In genomic region chr3:161057518-161057917, GRCh38 we compare ENCODE assay signal across 35 cellular contexts.
"Had no signal": no experiment of that assay in that cellular context is flagged by ENCODE, and none has a peak within 500 bp of the region (broad histone marks: within the 10 kb centered on the region; RNA-seq: fewer than 3 reads in every experiment).

No MANE protein-coding gene starts in this region.

- H3K4me1 Mint-ChIP-seq: activated CD4-positive, alpha-beta T cell treated with anti-CD3 and anti-CD28 coated beads, Interleukin-2, amount 10 ng/mL, durations not matched to agents 24 days and 14 days; activated T-helper 17 cell treated with anti-CD3 and anti-CD28 coated beads, Interleukin-2, amount 50 U/mL, for 72 hours had no signal

- H3K4me3 ChIP-seq: adrenal gland, body of pancreas, breast epithelium had no signal

- H3K27me3 ChIP-seq: adrenal gland, body of pancreas, brain microvascular endothelial cell, breast epithelium had no signal

- DNase-seq: activated B cell treated with CpG ODN at 0.5 μM for 24 hours; activated CD4-positive, alpha-beta memory T cell treated with anti-CD3 and anti-CD28 coated beads for 36 hours; activated CD4-positive, alpha-beta T cell treated with anti-CD3 and anti-CD28 coated beads for 4 hours; activated CD4-positive, alpha-beta T cell treated with anti-CD3 and anti-CD28 coated beads, Interleukin-2, amount 10 ng/mL, durations not matched to agents 24 days and 14 days; activated CD4-positive, alpha-beta T cell treated with anti-CD3 and anti-CD28 coated beads, Interleukin-2, amount 50 U/mL, for 1 hour; activated CD4-positive, alpha-beta T cell treated with anti-CD3 and anti-CD28 coated beads, Interleukin-2, amount 50 U/mL, for 4 hours; activated CD4-positive, CD25-positive, alpha-beta regulatory T cell treated with anti-CD3 and anti-CD28 coated beads, Interleukin-2, amount 50 U/mL, for 72 hours; activated CD8-positive, alpha-beta memory T cell treated with anti-CD3 and anti-CD28 coated beads, Interleukin-2, amount 50 U/mL, for 4 hours; activated CD8-positive, alpha-beta T cell treated with anti-CD3 and anti-CD28 coated beads for 36 hours; activated effector memory CD4-positive, alpha-beta T cell treated with anti-CD3 and anti-CD28 coated beads, Interleukin-2, amount 50 U/mL, for 16 hours; activated gamma-delta T cell treated with Interleukin-2 at 50 U/mL for 16 hours; activated naive CD4-positive, alpha-beta T cell; activated naive CD4-positive, alpha-beta T cell treated with anti-CD3 and anti-CD28 coated beads for 36 hours; activated naive CD4-positive, alpha-beta T cell treated with anti-CD3 and anti-CD28 coated beads, Interleukin-2, amount 50 U/mL, for 16 hours; activated naive CD8-positive, alpha-beta T cell treated with anti-CD3 and anti-CD28 coated beads for 36 hours; activated T-cell treated with anti-CD3 and anti-CD28 coated beads for 4 hours; activated T-cell treated with anti-CD3 and anti-CD28 coated beads, Interleukin-2, amount 50 U/mL, for 1 hour; activated T-cell treated with anti-CD3 and anti-CD28 coated beads, Interleukin-2, amount 50 U/mL, for 4 hours; activated T-cell treated with anti-CD3 and anti-CD28 coated beads, Interleukin-2, amount 50 U/mL, for 72 hours; adrenal gland; amniotic stem cell; aorta; body of pancreas; brain microvascular endothelial cell; central memory CD4-positive, alpha-beta T cell; T-helper 1 cell; T-helper 2 cell; T-helper 9 cell had no signal

- H3K9me3 Mint-ChIP-seq: activated B cell treated with CpG ODN at 0.5 μM for 24 hours; activated CD4-positive, alpha-beta memory T cell treated with anti-CD3 and anti-CD28 coated beads for 36 hours; activated CD8-positive, alpha-beta T cell treated with anti-CD3 and anti-CD28 coated beads for 36 hours; activated naive CD4-positive, alpha-beta T cell treated with anti-CD3 and anti-CD28 coated beads for 36 hours; activated naive CD4-positive, alpha-beta T cell treated with anti-CD3 and anti-CD28 coated beads, Interleukin-2, amount 50 U/mL, for 72 hours; activated naive CD8-positive, alpha-beta T cell treated with anti-CD3 and anti-CD28 coated beads for 36 hours; activated T-cell treated with anti-CD3 and anti-CD28 coated beads, Interleukin-2, amount 50 U/mL, for 4 hours; activated T-cell treated with anti-CD3 and anti-CD28 coated beads, Interleukin-2, amount 50 U/mL, for 72 hours; activated T-helper 1 cell treated with anti-CD3 and anti-CD28 coated beads, Interleukin-12 subunit alpha, Interleukin-12 subunit beta, Interleukin-2, Interleukin-4 antibody, amounts not matched to agents 30 ng/mL and 10 ng/mL and 1 ng/mL, durations not matched to agents 14 hours and 24 hours and 36 hours; activated T-helper 17 cell treated with anti-CD3 and anti-CD28 coated beads, Interleukin-2, amount 50 U/mL, for 72 hours; T-helper 1 cell treated with Interleukin-12 subunit alpha and Interleukin-12 subunit beta and Interleukin-4 antibody, amounts not matched to agents 30 μg/mL and 1 μg/mL, for 36 hours; T-helper 2 cell treated with Interferon-gamma antibody and Interleukin-4, amounts not matched to agents 5 μg/mL and 100 μg/mL, for 36 hours had no signal

- H3K27ac ChIP-seq: adrenal gland, body of pancreas, brain microvascular endothelial cell, breast epithelium, VCaP had no signal

- H3K4me3 Mint-ChIP-seq: activated B cell treated with CpG ODN at 0.5 μM for 24 hours; activated CD4-positive, alpha-beta memory T cell treated with anti-CD3 and anti-CD28 coated beads for 36 hours; activated CD4-positive, alpha-beta T cell treated with anti-CD3 and anti-CD28 coated beads, Interleukin-2, amount 10 ng/mL, durations not matched to agents 24 days and 14 days; activated CD8-positive, alpha-beta T cell treated with anti-CD3 and anti-CD28 coated beads for 36 hours; activated naive CD4-positive, alpha-beta T cell treated with anti-CD3 and anti-CD28 coated beads for 36 hours; activated naive CD8-positive, alpha-beta T cell treated with anti-CD3 and anti-CD28 coated beads for 36 hours; activated T-cell treated with anti-CD3 and anti-CD28 coated beads, Interleukin-2, amount 50 U/mL, for 4 hours; activated T-cell treated with anti-CD3 and anti-CD28 coated beads, Interleukin-2, amount 50 U/mL, for 72 hours; activated T-helper 1 cell treated with anti-CD3 and anti-CD28 coated beads, Interleukin-12 subunit alpha, Interleukin-12 subunit beta, Interleukin-2, Interleukin-4 antibody, amounts not matched to agents 30 ng/mL and 10 ng/mL and 1 ng/mL, durations not matched to agents 14 hours and 24 hours and 36 hours; activated T-helper 17 cell treated with anti-CD3 and anti-CD28 coated beads, Interleukin-2, amount 50 U/mL, for 72 hours; T-helper 1 cell treated with Interleukin-12 subunit alpha and Interleukin-12 subunit beta and Interleukin-4 antibody, amounts not matched to agents 30 μg/mL and 1 μg/mL, for 36 hours; T-helper 2 cell treated with Interferon-gamma antibody and Interleukin-4, amounts not matched to agents 5 μg/mL and 100 μg/mL, for 36 hours had no signal

- H3K36me3 ChIP-seq: adrenal gland, brain microvascular endothelial cell, breast epithelium had no signal

- ATAC-seq: activated CD8-positive, alpha-beta T cell treated with anti-CD3 and anti-CD28 coated beads for 36 hours; activated naive CD4-positive, alpha-beta T cell treated with anti-CD3 and anti-CD28 coated beads, Interleukin-2, amount 50 U/mL, for 72 hours; activated T-cell treated with anti-CD3 and anti-CD28 coated beads, Interleukin-2, amount 50 U/mL, for 4 hours; activated T-cell treated with anti-CD3 and anti-CD28 coated beads, Interleukin-2, amount 50 U/mL, for 72 hours; activated T-helper 17 cell treated with anti-CD3 and anti-CD28 coated beads, Interleukin-2, amount 50 U/mL, for 72 hours; body of pancreas had no signal

- H3K27me3 Mint-ChIP-seq: activated B cell treated with CpG ODN at 0.5 μM for 24 hours; activated CD4-positive, alpha-beta memory T cell treated with anti-CD3 and anti-CD28 coated beads for 36 hours; activated CD8-positive, alpha-beta T cell treated with anti-CD3 and anti-CD28 coated beads for 36 hours; activated naive CD8-positive, alpha-beta T cell treated with anti-CD3 and anti-CD28 coated beads for 36 hours; activated T-helper 17 cell treated with anti-CD3 and anti-CD28 coated beads, Interleukin-2, amount 50 U/mL, for 72 hours had no signal

- H3K36me3 Mint-ChIP-seq: activated CD4-positive, alpha-beta memory T cell treated with anti-CD3 and anti-CD28 coated beads for 36 hours; activated naive CD4-positive, alpha-beta T cell treated with anti-CD3 and anti-CD28 coated beads, Interleukin-2, amount 50 U/mL, for 72 hours; activated naive CD8-positive, alpha-beta T cell treated with anti-CD3 and anti-CD28 coated beads for 36 hours had no signal

- H3K27ac Mint-ChIP-seq: activated B cell treated with CpG ODN at 0.5 μM for 24 hours; activated CD4-positive, alpha-beta memory T cell treated with anti-CD3 and anti-CD28 coated beads for 36 hours; activated CD4-positive, alpha-beta T cell treated with anti-CD3 and anti-CD28 coated beads, Interleukin-2, amount 10 ng/mL, durations not matched to agents 24 days and 14 days; activated CD8-positive, alpha-beta T cell treated with anti-CD3 and anti-CD28 coated beads for 36 hours; activated naive CD4-positive, alpha-beta T cell treated with anti-CD3 and anti-CD28 coated beads for 36 hours; activated naive CD4-positive, alpha-beta T cell treated with anti-CD3 and anti-CD28 coated beads, Interleukin-2, amount 50 U/mL, for 72 hours; activated naive CD8-positive, alpha-beta T cell treated with anti-CD3 and anti-CD28 coated beads for 36 hours; activated T-cell treated with anti-CD3 and anti-CD28 coated beads, Interleukin-2, amount 50 U/mL, for 72 hours; activated T-helper 1 cell treated with anti-CD3 and anti-CD28 coated beads, Interleukin-12 subunit alpha, Interleukin-12 subunit beta, Interleukin-2, Interleukin-4 antibody, amounts not matched to agents 30 ng/mL and 10 ng/mL and 1 ng/mL, durations not matched to agents 14 hours and 24 hours and 36 hours; activated T-helper 17 cell treated with anti-CD3 and anti-CD28 coated beads, Interleukin-2, amount 50 U/mL, for 72 hours; T-helper 1 cell treated with Interleukin-12 subunit alpha and Interleukin-12 subunit beta and Interleukin-4 antibody, amounts not matched to agents 30 μg/mL and 1 μg/mL, for 36 hours; T-helper 2 cell treated with Interferon-gamma antibody and Interleukin-4, amounts not matched to agents 5 μg/mL and 100 μg/mL, for 36 hours had no signal

- H3K4me1 ChIP-seq: adrenal gland, body of pancreas, breast epithelium had no signal
